ENCODE assay signal across 8 cellular contexts in genomic region chr11:469684-470667, GRCh38. TPM values are rescaled to one million over a fixed set of nuclear protein-coding genes. Genes with fewer than 3 reads are reported as not detected.
DNase-seq lines count a peak whose midpoint lies in the region; ATAC-seq and TF ChIP-seq lines count a peak whose summit lies in the region.

No MANE protein-coding gene starts in this region.

- H3K4me3 ChIP-seq in choroid plexus epithelial cell (ENCODE audit: low read depth, low read length): peak overlapping the region; percentile 5
- H3K4me3 ChIP-seq in left lung: peak overlapping the region in 1 of 2 donors; percentile 9

- DNase-seq in HuH-7.5 (ENCODE audit: low spot score) (peak; percentile 70), choroid plexus epithelial cell (ENCODE audit: low read depth) (peak; percentile 91), left lung (peak; percentile 79 to 80), superior temporal gyrus (ENCODE audit: extremely low spot score) (peak; percentile 94), NCI-H345 (lab: John Stamatoyannopoulos, UW) (no peak)
- DNase-seq in stimulated activated CD4-positive, alpha-beta T cell treated with anti-CD3 and anti-CD28 coated beads, Interleukin-2, amount 100 ng/mL, for 48 hours: no peak

- no peaks in the 10 kb centered on the region for H3K9me3 ChIP-seq in left lung

- peaks cover 9 to 26% of the 10 kb centered on the region in 2 donors for H3K4me1 ChIP-seq in left lung

- peak; percentile 36 for TF ChIP-seq CTCF in choroid plexus epithelial cell (conservative IDR thresholded peaks at IDR 0.05; ENCODE audit: low read depth, low read length)
- peak in 1 of 2 donors; percentile 12 for TF ChIP-seq CTCF in left lung (IDR thresholded peaks at IDR 0.05)

- H3K36me3 ChIP-seq in left lung: peaks cover 0 to 2% of the 10 kb centered on the region in 2 donors

- intact Hi-C loops in left lung (cut with DNase I): no loop called here

- peak; percentile 90 for ATAC-seq in left lung
- ATAC-seq in GM21529 (IDR thresholded peaks at IDR 0.05; ENCODE audit: unreplicated experiment): no peak
- ATAC-seq in HG02588 (IDR thresholded peaks at IDR 0.05; ENCODE audit: unreplicated experiment): no peak

- peak overlapping the region; percentile 72 to 93 for H3K27ac ChIP-seq in left lung

- no peaks in the 10 kb centered on the region for H3K27me3 ChIP-seq in left lung

RNA-seq across cellular contexts. Expression of gene PTDSS2, which starts 19.9 kb away (rescaled TPM):
- total RNA-seq in left lung: 10 to 100 TPM; 25.6 to 27.9 TPM

RNA-seq across cellular contexts. Expression of gene ANO9, which starts 28.2 kb away (rescaled TPM):
- 10 to 100 TPM; 20.2 to 28.0 TPM for total RNA-seq in left lung

RNA-seq across cellular contexts. Expression of gene RNH1, which starts 37.1 kb away (rescaled TPM):
- total RNA-seq in left lung: 100 to 1,000 TPM; 185 to 243 TPM

RNA-seq across cellular contexts. Expression of gene SIGIRR, which starts 55.2 kb away (rescaled TPM):
- total RNA-seq in left lung: 10 to 100 TPM; 59.0 to 74.8 TPM

Comparison
In these comparisons a context has a peak if more than half of its experiments do, and no peak if none do; other contexts are left out.
1. DNase-seq: peak in HuH-7.5 (single experiment), choroid plexus epithelial cell (single experiment), left lung (2 of 2) and superior temporal gyrus (single experiment); none in stimulated activated CD4-positive, alpha-beta T cell treated with anti-CD3 and anti-CD28 coated beads, Interleukin-2, amount 100 ng/mL, for 48 hours (0 of 2) and NCI-H345 (single experiment).